12 cellular contexts compared by ENCODE assay signal in the genomic region with DNA sequence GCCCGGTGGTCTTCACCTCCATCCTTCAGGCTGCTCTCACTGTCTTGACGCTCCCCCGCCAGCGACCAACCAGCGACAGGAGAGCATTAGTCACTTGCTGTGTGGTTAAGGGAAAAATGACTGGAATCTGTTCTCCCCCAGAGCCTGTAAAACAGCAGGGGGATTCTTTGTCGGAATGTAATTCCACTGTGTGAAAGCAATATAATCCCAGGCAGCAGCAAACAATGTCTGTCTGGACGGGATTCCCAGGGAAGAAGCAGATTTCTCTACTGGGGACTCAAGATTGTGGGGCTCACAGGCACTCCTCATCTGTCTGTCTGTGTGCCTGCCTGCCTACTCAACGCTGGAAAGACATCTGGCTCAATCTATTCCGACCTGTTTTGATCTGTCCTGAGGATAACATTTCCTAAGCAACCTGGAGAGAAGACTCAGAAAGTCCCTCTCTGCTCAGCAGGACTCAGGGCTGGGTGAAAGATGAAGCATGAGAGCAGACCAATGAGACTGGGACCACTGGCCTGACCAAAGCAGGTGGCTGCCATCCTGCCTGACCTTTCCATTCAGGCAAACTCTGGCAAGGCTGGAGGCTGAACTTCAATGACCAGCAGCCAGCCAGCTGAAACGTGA. TPM values are rescaled to one million over a fixed set of nuclear protein-coding genes. Genes with fewer than 3 reads are reported as not detected.
DNase-seq lines count a peak whose midpoint lies in the region; ATAC-seq and TF ChIP-seq lines count a peak whose summit lies in the region.
"Had no signal": no experiment of that assay in that cellular context is flagged by ENCODE, and none has a peak within 500 bp of the region (broad histone marks: within the 10 kb centered on the region; RNA-seq: fewer than 3 reads in every experiment).

No MANE protein-coding gene starts in this region.

- H3K9me3 Mint-ChIP-seq in CD4-positive, alpha-beta memory T cell: peaks cover 0 to 3% (median 0%) of the 10 kb centered on the region in 8 donors
- H3K9me3 Mint-ChIP-seq: natural killer cell treated with Interleukin-12 subunit alpha and Interleukin-12 subunit beta and Interleukin-15 and Interleukin-18, amount 100 ng/mL, for 72 hours had no signal

- TF ChIP-seq POLR2A in breast epithelium (IDR thresholded peaks at IDR 0.05): no peak

- peak overlapping the region; percentile 34 to 54 for H3K27ac ChIP-seq in breast epithelium
- H3K27ac ChIP-seq in CD4-positive, alpha-beta memory T cell (ENCODE audit: low read depth, low read length): no peak overlapping the region

- no peaks in the 10 kb centered on the region for H3K27me3 ChIP-seq in breast epithelium
- H3K27me3 ChIP-seq in CD4-positive, alpha-beta memory T cell (ENCODE audit: insufficient read depth, low read length): no peaks in the 10 kb centered on the region

- no peak for TF ChIP-seq CTCF in breast epithelium (IDR thresholded peaks at IDR 0.05)

- CTCF ChIA-PET in CD4-positive, alpha-beta memory T cell (lab: Charles Lee; ENCODE audit: partially characterized antibody): no interaction called here

- H3K27me3 Mint-ChIP-seq in CD4-positive, alpha-beta memory T cell: peaks cover 11 to 13% of the 10 kb centered on the region in 2 donors

- no peaks in the 10 kb centered on the region for H3K9me3 ChIP-seq in breast epithelium
- H3K9me3 ChIP-seq in CD4-positive, alpha-beta memory T cell (ENCODE audit: control insufficient read depth in 1 of 2, low read length in 2 of 2): no peaks in the 10 kb centered on the region
- H3K9me3 ChIP-seq: BE2C had no signal

- POLR2A ChIA-PET in CD4-positive, alpha-beta memory T cell (lab: Charles Lee; ENCODE audit: partially characterized antibody): no interaction called here

- no peak for ATAC-seq in left lobe of liver

- H3K36me3 ChIP-seq in breast epithelium: no peaks in the 10 kb centered on the region
- H3K36me3 ChIP-seq in CD4-positive, alpha-beta memory T cell (ENCODE audit: insufficient read depth, low read length): no peaks in the 10 kb centered on the region
- H3K36me3 ChIP-seq: BE2C had no signal

- intact Hi-C loops in breast epithelium (cut with DNase I; ENCODE audit: low total_unique reads): no loop called here
- intact Hi-C loops in CD4-positive, alpha-beta memory T cell (cut with micrococcal nuclease): no loop called here

- H3K4me3 ChIP-seq in breast epithelium: no peak overlapping the region
- no peak overlapping the region for H3K4me3 ChIP-seq in CD4-positive, alpha-beta memory T cell (ENCODE audit: low read length in 2 of 2)

- no peaks in the 10 kb centered on the region for H3K36me3 Mint-ChIP-seq in CD4-positive, alpha-beta memory T cell
- H3K36me3 Mint-ChIP-seq: natural killer cell treated with Interleukin-12 subunit alpha and Interleukin-12 subunit beta and Interleukin-15 and Interleukin-18, amount 100 ng/mL, for 72 hours had no signal

- peak; percentile 65 for DNase-seq in 8988T
- peak; percentile 89 for DNase-seq in HS-27A (ENCODE audit: low read depth)
- DNase-seq in breast epithelium (ENCODE audit: low spot score in 2 of 2): no peak
- peak; percentile 75 for DNase-seq in left kidney (ENCODE audit: low read depth, low spot score)
- DNase-seq in CD4-positive, alpha-beta memory T cell: no peak
- no peak for DNase-seq in GDM1 (lab: John Stamatoyannopoulos, UW)
- DNase-seq in NCI-H187 (lab: John Stamatoyannopoulos, UW): no peak
- no peak for DNase-seq in left lobe of liver (ENCODE audit: low spot score)
- DNase-seq: BE2C; effector CD8-positive, alpha-beta T cell had no signal

- H3K4me1 Mint-ChIP-seq in CD4-positive, alpha-beta memory T cell: no peaks in the 10 kb centered on the region

- peaks cover 4 to 5% of the 10 kb centered on the region in 2 donors for H3K4me1 ChIP-seq in breast epithelium
- H3K4me1 ChIP-seq in CD4-positive, alpha-beta memory T cell (ENCODE audit: insufficient read depth, low read length): no peaks in the 10 kb centered on the region
- H3K4me1 ChIP-seq: BE2C had no signal

- H3K27ac Mint-ChIP-seq in CD4-positive, alpha-beta memory T cell: no peak overlapping the region
- H3K27ac Mint-ChIP-seq: natural killer cell treated with Interleukin-12 subunit alpha and Interleukin-12 subunit beta and Interleukin-15 and Interleukin-18, amount 100 ng/mL, for 72 hours had no signal

- H3K4me3 Mint-ChIP-seq in CD4-positive, alpha-beta memory T cell: no peak overlapping the region
- H3K4me3 Mint-ChIP-seq: natural killer cell treated with Interleukin-12 subunit alpha and Interleukin-12 subunit beta and Interleukin-15 and Interleukin-18, amount 100 ng/mL, for 72 hours had no signal

RNA-seq across cellular contexts. Expression of a gene that starts 54.6 kb away (rescaled TPM):
- total RNA-seq in breast epithelium: 10 to 100 TPM in 2 of 3 donors, 1 to 10 TPM in 1; 6.0 to 20.2 (median 13.1) TPM
- total RNA-seq in CD4-positive, alpha-beta memory T cell: not detected
- polyA plus RNA-seq in CD4-positive, alpha-beta memory T cell: not detected
- 3.4 TPM for total RNA-seq in left lobe of liver
- total RNA-seq: activated CD8-positive, alpha-beta memory T cell treated with anti-CD3 and anti-CD28 coated beads for 36 hours had no signal

Comparison
In these comparisons a context has a peak if more than half of its experiments do, and no peak if none do; other contexts are left out.
1. DNase-seq: peak in 8988T (single experiment), HS-27A (single experiment) and left kidney (single experiment); none in breast epithelium (0 of 2), CD4-positive, alpha-beta memory T cell (0 of 5), GDM1 (single experiment), NCI-H187 (0 of 2) and left lobe of liver (single experiment).